17 cellular contexts compared by ENCODE assay signal in genomic region chr3:107531917-107532469, GRCh38. TPM values are rescaled to one million over a fixed set of nuclear protein-coding genes. Genes with fewer than 3 reads are reported as not detected.
DNase-seq lines count a peak whose midpoint lies in the region; ATAC-seq, FAIRE-seq and TF ChIP-seq lines count a peak whose summit lies in the region.
"Had no signal": no experiment of that assay in that cellular context is flagged by ENCODE, and none has a peak within 500 bp of the region (broad histone marks: within the 10 kb centered on the region; RNA-seq: fewer than 3 reads in every experiment).

No MANE protein-coding gene starts in this region.

- peaks cover 8% of the 10 kb centered on the region for H3K79me2 ChIP-seq in HepG2 (ENCODE audit: insufficient read depth, low read length)

- FAIRE-seq in HepG2 (lab: Jason Lieb, UNC) (no peak), urothelium cell line (lab: Jason Lieb, UNC) (no peak)
- FAIRE-seq: GM12891, GM18507 had no signal

- BruUV-seq in HepG2 (replicated peaks; lab: Mats Ljungman, UMichigan), result no TSS peak

- no peak overlapping the region for H3K4me3 ChIP-seq in HepG2 (replicated peaks in 1 of 3; ENCODE audit: insufficient read depth in 1 of 3, low read depth in 2 of 3, low read length in 3 of 3)
- no peak overlapping the region for H3K4me3 ChIP-seq in right lobe of liver
- no peak overlapping the region for H3K4me3 ChIP-seq in mucosa of descending colon
- H3K4me3 ChIP-seq: HAP-1 had no signal

- peaks cover 14% of the 10 kb centered on the region for H3K4me1 Mint-ChIP-seq in WTC11

- intact Hi-C loops in HepG2 (cut with micrococcal nuclease; ENCODE audit: unreplicated experiment) (no loop called here), right lobe of liver (cut with DNase I) (no loop called here), mucosa of descending colon (cut with DNase I, micrococcal nuclease) (no loop called here)

- H3K27ac ChIP-seq in HepG2 (ENCODE audit: extremely low read length, insufficient read depth, low read length) (no peak overlapping the region), right lobe of liver (no peak overlapping the region)

- peaks cover 17% of the 10 kb centered on the region for H3K36me3 Mint-ChIP-seq in WTC11

- H3K9me3 ChIP-seq in HepG2 (ENCODE audit: low read length), result no peaks in the 10 kb centered on the region
- no peaks in the 10 kb centered on the region for H3K9me3 ChIP-seq in right lobe of liver
- no peaks in the 10 kb centered on the region for H3K9me3 ChIP-seq in mucosa of descending colon
- H3K9me3 ChIP-seq: HAP-1 had no signal

- CTCF ChIA-PET in HepG2 (lab: Yijun Ruan, JAX; ENCODE audit: low intra/inter-chr PET ratio, low total read pairs) (no interaction called here), WTC11 (lab: Charles Lee) (interaction anchor here (2.1 kb wide), 1 partner anchor 103 kb away, joined by 7 read pairs; no protein-coding TSS in a partner anchor)

- TF ChIP-seq EP300 in HepG2 (IDR thresholded peaks at IDR 0.05; ENCODE audit: low read depth in 2 of 2, low read length in 2 of 2), result no peak
- TF ChIP-seq EP300 in HepG2 (CRISPR knock-in tag; IDR thresholded peaks at IDR 0.05; ENCODE audit: borderline replicate concordance), result no peak

- H3K27ac Mint-ChIP-seq in WTC11, result peak overlapping the region; percentile 68; the same call in 1 of the 2 replicates

- no peaks in the 10 kb centered on the region for H3K27me3 Mint-ChIP-seq in WTC11 (ENCODE audit: low read depth)
- H3K27me3 Mint-ChIP-seq: CD4-positive, alpha-beta memory T cell had no signal

- WGBS in HepG2 (ENCODE audit: low lambda C conversion rate), result 93% methylated on average over 9 of the region's 9 CpGs
- 72% methylated on average over 4 of the region's 9 CpGs for WGBS in right lobe of liver (ENCODE audit: insufficient coverage, low coverage, low lambda C conversion rate, missing lambda C conversion rate)

- in situ Hi-C loops in HepG2 (cut with HindIII; ENCODE audit: extremely low pct_ligation_motif_present, low pct_unique_long_range_greater_than_20kb), result loop anchor here (25.0 kb wide), 1 partner anchor 295 kb away; no protein-coding TSS in a partner anchor

- TF ChIP-seq RAD21 in HepG2 (CRISPR knock-in tag; IDR thresholded peaks at IDR 0.05), result no peak

- TF ChIP-seq POLR2A in HepG2 (IDR thresholded peaks at IDR 0.05; ENCODE audit: insufficient read depth in 1 of 2, low read depth in 2 of 2, low read length in 2 of 2), result no peak
- TF ChIP-seq POLR2A in right lobe of liver (IDR thresholded peaks at IDR 0.05), result no peak

- H2AFZ ChIP-seq in HepG2 (ENCODE audit: low read length), result no peak overlapping the region

- H3K36me3 ChIP-seq in HepG2 (replicated peaks in 1 of 2; ENCODE audit: control insufficient read depth in 1 of 2, insufficient read depth in 2 of 2, low read length in 2 of 2) (peaks cover 0 to 1% of the 10 kb centered on the region in 2 experiments; a peak in 4 of 5 replicates), right lobe of liver (no peaks in the 10 kb centered on the region), mucosa of descending colon (ENCODE audit: low read depth) (no peaks in the 10 kb centered on the region)

- H3K27me3 ChIP-seq in HepG2 (ENCODE audit: control insufficient read depth in 1 of 2, insufficient read depth in 2 of 2, low read length in 2 of 2) (no peaks in the 10 kb centered on the region), right lobe of liver (no peaks in the 10 kb centered on the region)

- no peak for DNase-seq in HepG2 (ENCODE audit: low spot score)
- DNase-seq in right lobe of liver, result no peak
- DNase-seq in WTC11 (ENCODE audit: low spot score), result no peak
- peak in 1 of 3 donors; percentile 34 for DNase-seq in mucosa of descending colon
- DNase-seq in urothelium cell line (ENCODE audit: low spot score), result no peak
- DNase-seq: C1 segment of cervical spinal cord; Calu3; CD4-positive, alpha-beta memory T cell; COR-L47; DMS53; DMS79 treated with DMSO at 0.1 percent for 48 hours; GF-D8; GOT3 had no signal

- H3K9me3 Mint-ChIP-seq in WTC11, result no peaks in the 10 kb centered on the region
- H3K9me3 Mint-ChIP-seq: CD4-positive, alpha-beta memory T cell had no signal

- H3K4me2 ChIP-seq in HepG2 (ENCODE audit: low read depth, low read length), result no peak overlapping the region

- H4K20me1 ChIP-seq in HepG2 (ENCODE audit: insufficient read depth, low read length), result no peaks in the 10 kb centered on the region

- POLR2A ChIA-PET in HepG2 (lab: Yijun Ruan, JAX) (no interaction called here), WTC11 (lab: Charles Lee) (no interaction called here)

- TF ChIP-seq CTCF in HepG2 (CRISPR knock-in tag; IDR thresholded peaks at IDR 0.05), result no peak
- no peak for TF ChIP-seq CTCF in right lobe of liver (IDR thresholded peaks at IDR 0.05)
- no peak for TF ChIP-seq CTCF in WTC11 (IDR thresholded peaks at IDR 0.05)
- no peak for TF ChIP-seq CTCF in mucosa of descending colon (IDR thresholded peaks at IDR 0.05)

- H3K4me3 Mint-ChIP-seq in WTC11, result no peak overlapping the region

- no peak overlapping the region for H3K9ac ChIP-seq in HepG2 (ENCODE audit: insufficient read depth, low read depth, low read length)

- no peak for ATAC-seq in HepG2
- ATAC-seq in right lobe of liver, result no peak
- ATAC-seq in WTC11, result no peak
- peak; percentile 62 for ATAC-seq in mucosa of descending colon
- ATAC-seq in HG03442 (IDR thresholded peaks at IDR 0.05; ENCODE audit: unreplicated experiment), result no peak

- H3K4me1 ChIP-seq in HepG2 (ENCODE audit: insufficient read depth, low read length) (peaks cover 9% of the 10 kb centered on the region), right lobe of liver (no peaks in the 10 kb centered on the region), mucosa of descending colon (ENCODE audit: low read depth) (peaks cover 3% of the 10 kb centered on the region)

TF ChIP-seq in HepG2, 621 proteins besides CTCF, POLR2A, EP300 and RAD21:
- TF ChIP-seq ZNF770 (CRISPR knock-in tag; IDR thresholded peaks at IDR 0.05), result peak; percentile 70
- no peak for TF ChIP-seq ZNF333 (CRISPR knock-in tag; IDR thresholded peaks at IDR 0.05; ENCODE audit: borderline replicate concordance)

TF ChIP-seq in WTC11, 78 proteins besides CTCF, POLR2A, EP300 and RAD21 (continues in another document):
- TF ChIP-seq TCF7 (CRISPR knock-in tag; IDR thresholded peaks at IDR 0.05; ENCODE audit: low read depth) (no peak), CREB1 (CRISPR knock-in tag; IDR thresholded peaks at IDR 0.05) (no peak), GRHL2 (CRISPR knock-in tag; IDR thresholded peaks at IDR 0.05; ENCODE audit: insufficient replicate concordance, severe bottlenecking) (no peak), ARID4B (CRISPR knock-in tag; IDR thresholded peaks at IDR 0.05; ENCODE audit: borderline replicate concordance) (no peak)

RNA-seq across cellular contexts. Expression of gene BBX, which starts 9.2 kb away (rescaled TPM):
- total RNA-seq in HepG2 (2016; rRNA removed; fragmentation: Illumina TruSeq; extraction: Trizol) (13.7 and 20.6 TPM in 2 replicates), right lobe of liver (10 to 100 TPM; 15.0 to 22.4 (median 19.1) TPM), WTC11 (2021) (45.0 to 52.0 TPM (median 49.3 TPM) in 3 replicates), mucosa of descending colon (10 to 100 TPM; 24.4 to 69.9 (median 26.0) TPM)
- 27.0 and 28.5 TPM in 2 replicates for total RNA-seq in HepG2 (2016; cell fraction: cytosol; rRNA removed; fragmentation: Illumina TruSeq; extraction: Trizol; ENCODE audit: low read depth)
- 14.6 and 21.3 TPM in 2 replicates for total RNA-seq in HepG2 (2016; cell fraction: insoluble cytoplasmic fraction; rRNA removed; fragmentation: Illumina TruSeq; extraction: Trizol)
- 7.3 and 8.3 TPM in 2 replicates for total RNA-seq in HepG2 (2016; cell fraction: membrane; rRNA removed; fragmentation: Illumina TruSeq; extraction: Trizol)
- total RNA-seq in HepG2 (2016; cell fraction: nucleus; rRNA removed; fragmentation: Illumina TruSeq; extraction: Trizol), result 31.5 and 33.7 TPM in 2 replicates
- 20.2 and 23.2 TPM in 2 replicates for polyA plus RNA-seq in HepG2 (2011; rRNA removed)
- 11.2 and 13.9 TPM in 2 replicates for polyA plus RNA-seq in HepG2 (2011; cell fraction: cytosol; rRNA removed)
- polyA plus RNA-seq in HepG2 (2011; cell fraction: nucleus; rRNA removed), result 28.5 and 32.7 TPM in 2 replicates
- 19.4 and 20.9 TPM in 2 replicates for polyA plus RNA-seq in HepG2 (2012)
- 0.15 and 0.25 TPM in 2 replicates for polyA plus RNA-seq in HepG2 (2016; cell fraction: cytosol; fragmentation: Illumina TruSeq; extraction: Trizol; ENCODE audit: low read depth)
- 10.3 and 11.4 TPM in 2 replicates for polyA plus RNA-seq in HepG2 (2016; cell fraction: insoluble cytoplasmic fraction; fragmentation: Illumina TruSeq; extraction: Trizol; ENCODE audit: low read depth)
- 0.88 and 0.95 TPM in 2 replicates for polyA plus RNA-seq in HepG2 (2016; cell fraction: membrane; fragmentation: Illumina TruSeq; extraction: Trizol; ENCODE audit: low read depth)
- polyA plus RNA-seq in HepG2 (2016; cell fraction: nucleus; fragmentation: Illumina TruSeq; extraction: Trizol; ENCODE audit: insufficient read depth, low read depth), result 8.0 and 10.1 TPM in 2 replicates
- 106 and 181 TPM in 2 replicates for polyA minus RNA-seq in HepG2 (2011; rRNA and poly(A)+ RNA removed; ENCODE audit: low replicate concordance)
- polyA minus RNA-seq in HepG2 (2011; cell fraction: cytosol; rRNA and poly(A)+ RNA removed), result 23.6 and 35.7 TPM in 2 replicates
- 180 and 182 TPM in 2 replicates for polyA minus RNA-seq in HepG2 (2011; cell fraction: nucleus; rRNA and poly(A)+ RNA removed)
